8 cellular contexts compared by ENCODE assay signal in genomic region chr16:86072328-86073102, GRCh38.
DNase-seq lines count a peak whose midpoint lies in the region; ATAC-seq and TF ChIP-seq lines count a peak whose summit lies in the region.

No MANE protein-coding gene starts in this region.

- ATAC-seq in HG02798 (IDR thresholded peaks at IDR 0.05; ENCODE audit: poor library complexity, unreplicated experiment) (no peak), HG03521 (IDR thresholded peaks at IDR 0.05; ENCODE audit: unreplicated experiment) (no peak)

- DNase-seq in AG04450 (ENCODE audit: low read depth, low spot score) = peak; percentile 77
- DNase-seq in GM19238 (ENCODE audit: insufficient read length, low spot score) = peak; percentile 61
- peak; percentile 6 for DNase-seq in NCI-H69 (lab: John Stamatoyannopoulos, UW)
- DNase-seq in activated T-cell treated with anti-CD3 and anti-CD28 coated beads, Interleukin-2, amount 50 U/mL, for 48 hours = peak; percentile 61 to 62
- peak; percentile 25 for DNase-seq in glomerular endothelial cell (ENCODE audit: extremely low read depth, low read depth, low spot score)
- peak; percentile 53 for DNase-seq in pons (ENCODE audit: low spot score)

- H3K4me3 ChIP-seq in AG04450 (ENCODE audit: low read depth, low read length) = no peak overlapping the region

- CTCF ChIA-PET in AG04450 (lab: Charles Lee) = interaction anchor here (0.6 to 2.1 kb wide), 35 partner anchors 8 to 461 kb away, joined by 3 to 36 read pairs (median 5); no protein-coding TSS in a partner anchor

- POLR2A ChIA-PET in AG04450 (lab: Yijun Ruan, JAX) = interaction anchor here (0.7 to 1.5 kb wide), 3 partner anchors 50 to 445 kb away, joined by 5 to 10 read pairs (median 8); no protein-coding TSS in a partner anchor

- no peaks in the 10 kb centered on the region for H3K27me3 ChIP-seq in AG04450 (ENCODE audit: control insufficient read depth, insufficient read depth, low read length)

- H3K9me3 ChIP-seq in AG04450 (ENCODE audit: control insufficient read depth, insufficient read depth, low read length) = no peaks in the 10 kb centered on the region; the same call in 1 of the 2 replicates

- peak; percentile 81 for TF ChIP-seq CTCF in AG04450 (IDR thresholded peaks at IDR 0.05; ENCODE audit: low read depth, low read length)

- no peak overlapping the region for H3K27ac ChIP-seq in AG04450 (ENCODE audit: low read depth, low read length)

Comparison
In these comparisons a context has a peak if more than half of its experiments do, and no peak if none do; other contexts are left out.
1. DNase-seq: peak in every context shown above with its lines; median percentile 77 in AG04450; 62 in activated T-cell treated with anti-CD3 and anti-CD28 coated beads, Interleukin-2, amount 50 U/mL, for 48 hours; 61 in GM19238; 53 in pons; 25 in glomerular endothelial cell; 6 in NCI-H69.